ENCODE assay signal across 1 cellular context in genomic region chr18:32771871-32772499, GRCh38.
TF ChIP-seq lines count a peak whose summit lies in the region.

No MANE protein-coding gene starts in this region.

TF ChIP-seq in SK-N-SH, 30 proteins besides CTCF, POLR2A, EP300 and RAD21 (continued from another document):
- no peak for TF ChIP-seq ZBTB33 (IDR thresholded peaks at IDR 0.05; ENCODE audit: borderline replicate concordance, low read depth)
- no peak for TF ChIP-seq USF1 (IDR thresholded peaks at IDR 0.05; ENCODE audit: borderline replicate concordance, low read depth)
- TF ChIP-seq GATA2 (CRISPR knock-in tag; IDR thresholded peaks at IDR 0.05): no peak
- TF ChIP-seq RXRA (IDR thresholded peaks at IDR 0.05; ENCODE audit: borderline replicate concordance, low read depth): no peak
